ENCODE assay signal across 14 cellular contexts in the genomic region with DNA sequence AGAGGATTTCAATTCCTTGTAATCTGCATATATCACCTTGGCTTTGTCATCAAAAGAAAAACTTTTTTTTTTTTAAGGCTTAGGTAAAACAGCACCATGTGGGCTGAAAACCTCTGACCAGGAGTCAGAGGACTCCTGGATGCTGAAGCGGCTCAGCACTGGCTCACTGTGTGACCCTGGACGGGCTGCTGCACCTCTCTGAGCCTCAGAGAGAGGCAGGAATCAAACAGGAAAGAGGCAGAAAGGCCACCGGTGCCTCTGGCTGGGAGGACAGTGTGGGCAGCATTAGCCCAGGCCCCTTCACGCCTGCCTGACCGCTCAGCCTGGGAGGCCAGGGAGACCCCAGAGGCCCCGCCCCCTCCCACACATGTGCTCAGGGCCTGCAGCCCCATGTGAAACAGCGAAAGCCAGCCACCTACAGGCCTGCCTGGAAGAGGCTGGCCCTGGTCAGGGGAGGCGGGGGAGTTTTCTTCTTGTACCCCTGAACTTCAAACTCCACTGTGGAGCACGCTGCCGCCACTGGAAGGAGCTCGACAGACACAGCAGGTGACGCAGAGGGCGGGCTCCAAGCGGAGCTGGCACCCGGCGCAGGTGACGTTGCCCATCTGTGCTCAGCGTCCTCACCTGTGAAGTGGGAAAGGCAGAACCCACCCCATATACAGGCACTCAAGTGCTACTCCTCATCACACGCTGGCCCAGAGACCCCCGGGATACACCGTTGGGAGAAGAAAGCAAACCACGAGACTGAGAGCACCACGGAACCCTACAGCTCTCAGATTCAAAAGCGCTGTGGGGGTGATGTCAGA. TPM values are rescaled to one million over a fixed set of nuclear protein-coding genes. Genes with fewer than 3 reads are reported as not detected.
DNase-seq lines count a peak whose midpoint lies in the region; ATAC-seq, FAIRE-seq and TF ChIP-seq lines count a peak whose summit lies in the region.
"Had no signal": no experiment of that assay in that cellular context is flagged by ENCODE, and none has a peak within 500 bp of the region (broad histone marks: within the 10 kb centered on the region; RNA-seq: fewer than 3 reads in every experiment).

No MANE protein-coding gene starts in this region.

- H3K27ac Mint-ChIP-seq in MCF 10A (ENCODE audit: low read depth, unreplicated experiment), result peak overlapping the region; percentile 3
- H3K27ac Mint-ChIP-seq in activated T-helper 17 cell treated with anti-CD3 and anti-CD28 coated beads, Interleukin-2, amount 50 U/mL, for 72 hours, result peak overlapping the region; percentile 47
- H3K27ac Mint-ChIP-seq in stimulated activated naive B cell treated with anti-CD40 and anti-IgM and Interleukin-4, amounts not matched to agents 10 μg/mL and 1 μg/mL and 100 μg/mL, for 72 hours, result no peak overlapping the region

- H3K36me3 Mint-ChIP-seq in MCF 10A (ENCODE audit: insufficient read depth, unreplicated experiment), result peaks cover 16% of the 10 kb centered on the region
- H3K36me3 Mint-ChIP-seq in activated T-helper 17 cell treated with anti-CD3 and anti-CD28 coated beads, Interleukin-2, amount 50 U/mL, for 72 hours (ENCODE audit: low read depth), result peaks cover 6% of the 10 kb centered on the region
- H3K36me3 Mint-ChIP-seq in stimulated activated naive B cell treated with anti-CD40 and anti-IgM and Interleukin-4, amounts not matched to agents 10 μg/mL and 1 μg/mL and 100 μg/mL, for 72 hours, result peaks cover 17 to 26% of the 10 kb centered on the region in 2 donors

- H3K27ac ChIP-seq in mammary epithelial cell (ENCODE audit: insufficient read depth, low read depth, low read length) (no peak overlapping the region), HepG2 (ENCODE audit: extremely low read length, insufficient read depth, low read length) (no peak overlapping the region), tibial nerve (peak overlapping the region; percentile 44 to 96 (median 80))

- H3K4me1 ChIP-seq in mammary epithelial cell (ENCODE audit: insufficient read depth, low read length) (peaks cover 41% of the 10 kb centered on the region), HepG2 (ENCODE audit: insufficient read depth, low read length) (peaks cover 45% of the 10 kb centered on the region), tibial nerve (peaks cover 0 to 97% (median 84%) of the 10 kb centered on the region in 4 donors)

- POLR2A ChIA-PET in MCF 10A (lab: Yijun Ruan, JAX) (no interaction called here), HepG2 (lab: Yijun Ruan, JAX) (no interaction called here)

- no peak overlapping the region for H3K4me3 Mint-ChIP-seq in MCF 10A (ENCODE audit: unreplicated experiment)
- peak overlapping the region; percentile 22 for H3K4me3 Mint-ChIP-seq in activated T-helper 17 cell treated with anti-CD3 and anti-CD28 coated beads, Interleukin-2, amount 50 U/mL, for 72 hours
- H3K4me3 Mint-ChIP-seq in stimulated activated naive B cell treated with anti-CD40 and anti-IgM and Interleukin-4, amounts not matched to agents 10 μg/mL and 1 μg/mL and 100 μg/mL, for 72 hours, result no peak overlapping the region

- H3K27me3 ChIP-seq in mammary epithelial cell (ENCODE audit: insufficient read depth, low read length) (no peaks in the 10 kb centered on the region), HepG2 (ENCODE audit: control insufficient read depth in 1 of 2, insufficient read depth in 2 of 2, low read length in 2 of 2) (no peaks in the 10 kb centered on the region), tibial nerve (no peaks in the 10 kb centered on the region)
- H3K27me3 ChIP-seq: adrenal gland, vagina had no signal

- no peaks in the 10 kb centered on the region for H3K9me3 ChIP-seq in mammary epithelial cell (replicated peaks; ENCODE audit: insufficient read depth, low read length)
- no peaks in the 10 kb centered on the region for H3K9me3 ChIP-seq in HepG2 (ENCODE audit: low read length)
- H3K9me3 ChIP-seq in tibial nerve, result no peaks in the 10 kb centered on the region
- H3K9me3 ChIP-seq: adrenal gland, vagina had no signal

- ATAC-seq in activated T-helper 17 cell treated with anti-CD3 and anti-CD28 coated beads, Interleukin-2, amount 50 U/mL, for 72 hours (replicated peaks), result peak; percentile 42
- no peak for ATAC-seq in HepG2
- ATAC-seq in stimulated activated naive B cell treated with anti-CD40 and anti-IgM and Interleukin-4, amounts not matched to agents 10 μg/mL and 1 μg/mL and 100 μg/mL, for 72 hours (replicated peaks), result no peak

- no peak for TF ChIP-seq POLR2A in HepG2 (IDR thresholded peaks at IDR 0.05; ENCODE audit: insufficient read depth in 1 of 2, low read depth in 2 of 2, low read length in 2 of 2)
- no peak for TF ChIP-seq POLR2A in tibial nerve (IDR thresholded peaks at IDR 0.05)

- H3K36me3 ChIP-seq in mammary epithelial cell (ENCODE audit: insufficient read depth, low read length) (no peaks in the 10 kb centered on the region), HepG2 (replicated peaks in 1 of 2; ENCODE audit: control insufficient read depth in 1 of 2, insufficient read depth in 2 of 2, low read length in 2 of 2) (peaks cover 3 to 6% of the 10 kb centered on the region in 2 experiments; a peak in 2 of 5 replicates), tibial nerve (no peaks in the 10 kb centered on the region)
- H3K36me3 ChIP-seq: adrenal gland, vagina had no signal

- no peak overlapping the region for H2AFZ ChIP-seq in mammary epithelial cell (ENCODE audit: low read depth, low read length)
- no peak overlapping the region for H2AFZ ChIP-seq in HepG2 (ENCODE audit: low read length)

- H3K79me2 ChIP-seq in mammary epithelial cell (ENCODE audit: insufficient read depth, low read length) (peaks cover 82% of the 10 kb centered on the region), HepG2 (ENCODE audit: insufficient read depth, low read length) (peaks cover 54% of the 10 kb centered on the region)

- DNase-seq in MCF 10A (ENCODE audit: unreplicated experiment), result no peak
- DNase-seq in mammary epithelial cell, result no peak
- DNase-seq in HepG2 (ENCODE audit: low spot score), result no peak
- DNase-seq in tibial nerve (ENCODE audit: low spot score in 2 of 2), result no peak
- no peak for DNase-seq in activated CD8-positive, alpha-beta memory T cell treated with anti-CD3 and anti-CD28 coated beads, Interleukin-2, amount 50 U/mL, for 48 hours
- DNase-seq in NCI-H146 (lab: John Stamatoyannopoulos, UW), result no peak
- no peak for DNase-seq in stimulated activated naive B cell treated with anti-CD40 and anti-IgM and Interleukin-4, amounts not matched to agents 10 μg/mL and 1 μg/mL and 100 μg/mL, for 72 hours
- DNase-seq: DMS79 treated with DMSO at 0.1 percent for 48 hours, NCI-H187, NCI-H748 treated with DMSO at 0.1 percent for 48 hours, RPMI8226 had no signal

- CTCF ChIA-PET in MCF 10A (lab: Yijun Ruan, JAX), result interaction anchor here (1.5 kb wide), 1 partner anchor 22 kb away, joined by 7 read pairs; no protein-coding TSS in a partner anchor
- CTCF ChIA-PET in mammary epithelial cell (lab: Charles Lee; ENCODE audit: low non-redundant PET), result no interaction called here
- CTCF ChIA-PET in HepG2 (lab: Yijun Ruan, JAX; ENCODE audit: low intra/inter-chr PET ratio, low total read pairs), result no interaction called here

- TF ChIP-seq EP300 in HepG2 (IDR thresholded peaks at IDR 0.05; ENCODE audit: low read depth in 2 of 2, low read length in 2 of 2), result no peak
- no peak for TF ChIP-seq EP300 in HepG2 (CRISPR knock-in tag; IDR thresholded peaks at IDR 0.05; ENCODE audit: borderline replicate concordance)
- no peak for TF ChIP-seq EP300 in tibial nerve (IDR thresholded peaks at IDR 0.05)

- H3K4me3 ChIP-seq in mammary epithelial cell (replicated peaks in 1 of 3; ENCODE audit: insufficient read depth in 1 of 3, low read depth in 2 of 3, low read length in 3 of 3), result no peak overlapping the region
- H3K4me3 ChIP-seq in HepG2 (replicated peaks in 1 of 3; ENCODE audit: insufficient read depth in 1 of 3, low read depth in 2 of 3, low read length in 3 of 3), result no peak overlapping the region
- H3K4me3 ChIP-seq in tibial nerve, result no peak overlapping the region
- H3K4me3 ChIP-seq: adrenal gland, vagina had no signal

- H3K9me3 Mint-ChIP-seq in MCF 10A (ENCODE audit: unreplicated experiment), result no peaks in the 10 kb centered on the region
- no peaks in the 10 kb centered on the region for H3K9me3 Mint-ChIP-seq in activated T-helper 17 cell treated with anti-CD3 and anti-CD28 coated beads, Interleukin-2, amount 50 U/mL, for 72 hours
- H3K9me3 Mint-ChIP-seq in stimulated activated naive B cell treated with anti-CD40 and anti-IgM and Interleukin-4, amounts not matched to agents 10 μg/mL and 1 μg/mL and 100 μg/mL, for 72 hours, result no peaks in the 10 kb centered on the region

- WGBS in mammary epithelial cell (ENCODE audit: low coverage, missing lambda C conversion rate), result 90% methylated on average over 11 of the region's 24 CpGs
- WGBS in HepG2 (ENCODE audit: low lambda C conversion rate), result 96% methylated on average over 16 of the region's 24 CpGs
- 62 to 68% methylated on average over 21 to 23 of the region's 24 CpGs for WGBS in tibial nerve, 2 donors

- H4K20me1 ChIP-seq in mammary epithelial cell (ENCODE audit: insufficient read depth, low read length) (peaks cover 4% of the 10 kb centered on the region), HepG2 (ENCODE audit: insufficient read depth, low read length) (peaks cover 9% of the 10 kb centered on the region)

- no peak for TF ChIP-seq CTCF in MCF 10A (IDR thresholded peaks at IDR 0.05; ENCODE audit: unreplicated experiment)
- TF ChIP-seq CTCF in mammary epithelial cell (conservative IDR thresholded peaks at IDR 0.05 in 1 of 2, IDR thresholded peaks at IDR 0.05 in 1 of 2; ENCODE audit: extremely low read depth in 1 of 2, insufficient read depth in 1 of 2, low read depth in 1 of 2, low read length in 2 of 2), result no peak
- TF ChIP-seq CTCF in HepG2 (CRISPR knock-in tag; IDR thresholded peaks at IDR 0.05), result no peak
- no peak for TF ChIP-seq CTCF in tibial nerve (IDR thresholded peaks at IDR 0.05)

- intact Hi-C loops in MCF 10A (cut with micrococcal nuclease), result loop anchor here (2.0 kb wide), 1 partner anchor 31 kb away; no protein-coding TSS in a partner anchor
- intact Hi-C loops in mammary epithelial cell (cut with micrococcal nuclease), result loop anchor here (5.0 kb wide), 1 partner anchor 32 kb away; no protein-coding TSS in a partner anchor
- intact Hi-C loops in HepG2 (cut with micrococcal nuclease; ENCODE audit: unreplicated experiment), result no loop called here

- no peaks in the 10 kb centered on the region for H3K27me3 Mint-ChIP-seq in MCF 10A (ENCODE audit: insufficient read depth, unreplicated experiment)
- no peaks in the 10 kb centered on the region for H3K27me3 Mint-ChIP-seq in activated T-helper 17 cell treated with anti-CD3 and anti-CD28 coated beads, Interleukin-2, amount 50 U/mL, for 72 hours
- no peaks in the 10 kb centered on the region for H3K27me3 Mint-ChIP-seq in stimulated activated naive B cell treated with anti-CD40 and anti-IgM and Interleukin-4, amounts not matched to agents 10 μg/mL and 1 μg/mL and 100 μg/mL, for 72 hours

- H3K4me1 Mint-ChIP-seq in MCF 10A (ENCODE audit: insufficient read depth, unreplicated experiment), result peaks cover 25% of the 10 kb centered on the region
- H3K4me1 Mint-ChIP-seq in activated T-helper 17 cell treated with anti-CD3 and anti-CD28 coated beads, Interleukin-2, amount 50 U/mL, for 72 hours, result peaks cover 24% of the 10 kb centered on the region
- peaks cover 34 to 47% of the 10 kb centered on the region in 2 donors for H3K4me1 Mint-ChIP-seq in stimulated activated naive B cell treated with anti-CD40 and anti-IgM and Interleukin-4, amounts not matched to agents 10 μg/mL and 1 μg/mL and 100 μg/mL, for 72 hours

- in situ Hi-C loops in mammary epithelial cell (cut with MboI; ENCODE audit: low sequenced_read_pairs in 2 of 2), result no loop called here
- in situ Hi-C loops in HepG2 (cut with HindIII; ENCODE audit: extremely low pct_ligation_motif_present, low pct_unique_long_range_greater_than_20kb), result no loop called here

- BruUV-seq in MCF 10A (replicated peaks; lab: Mats Ljungman, UMichigan) (no TSS peak), mammary epithelial cell (replicated peaks; lab: Mats Ljungman, UMichigan) (no TSS peak), HepG2 (replicated peaks; lab: Mats Ljungman, UMichigan) (no TSS peak)

- H3K9ac ChIP-seq in mammary epithelial cell (ENCODE audit: insufficient read depth, low read length) (no peak overlapping the region), HepG2 (ENCODE audit: insufficient read depth, low read depth, low read length) (no peak overlapping the region)

- H3K4me2 ChIP-seq in mammary epithelial cell (ENCODE audit: insufficient read depth, low read depth, low read length) (no peak overlapping the region), HepG2 (ENCODE audit: low read depth, low read length) (no peak overlapping the region)

- dilution Hi-C loops in mammary epithelial cell (cut with HindIII; ENCODE audit: low sequenced_read_pairs), result loop anchor here (5.0 kb wide), 5 partner anchors 47 to 252 kb away; no protein-coding TSS in a partner anchor

- no peak for FAIRE-seq in HepG2 (lab: Jason Lieb, UNC)

- TF ChIP-seq RAD21 in HepG2 (CRISPR knock-in tag; IDR thresholded peaks at IDR 0.05), result no peak

RNA-seq across cellular contexts. Expression of a gene that starts 39.7 kb away (rescaled TPM):
- 53.9 and 59.0 TPM in 2 replicates for total RNA-seq in MCF 10A (2022)
- 10 to 100 TPM in 1 of 2 donors, 1 to 10 TPM in 1; 5.8 to 45.4 TPM for total RNA-seq in mammary epithelial cell
- 16.9 TPM for polyA plus RNA-seq in mammary epithelial cell
- 14.5 TPM for polyA minus RNA-seq in mammary epithelial cell
- total RNA-seq in activated T-helper 17 cell treated with anti-CD3 and anti-CD28 coated beads, Interleukin-2, amount 50 U/mL, for 72 hours, result 10 to 100 TPM; 31.3 to 51.8 TPM
- total RNA-seq in HepG2 (2016; rRNA removed; fragmentation: Illumina TruSeq; extraction: Trizol), result 11.6 and 12.2 TPM in 2 replicates
- 8.6 and 9.6 TPM in 2 replicates for total RNA-seq in HepG2 (2016; cell fraction: cytosol; rRNA removed; fragmentation: Illumina TruSeq; extraction: Trizol; ENCODE audit: low read depth)
- total RNA-seq in HepG2 (2016; cell fraction: insoluble cytoplasmic fraction; rRNA removed; fragmentation: Illumina TruSeq; extraction: Trizol), result 9.5 and 12.5 TPM in 2 replicates
- 12.7 and 15.3 TPM in 2 replicates for total RNA-seq in HepG2 (2016; cell fraction: membrane; rRNA removed; fragmentation: Illumina TruSeq; extraction: Trizol)
- total RNA-seq in HepG2 (2016; cell fraction: nucleus; rRNA removed; fragmentation: Illumina TruSeq; extraction: Trizol), result 8.8 and 10.0 TPM in 2 replicates
- polyA plus RNA-seq in HepG2 (2011; rRNA removed), result 11.7 and 12.7 TPM in 2 replicates
- polyA plus RNA-seq in HepG2 (2011; cell fraction: cytosol; rRNA removed), result 7.4 and 11.8 TPM in 2 replicates
- 27.2 and 40.6 TPM in 2 replicates for polyA plus RNA-seq in HepG2 (2011; cell fraction: nucleus; rRNA removed)
- polyA plus RNA-seq in HepG2 (2012), result 11.3 and 13.5 TPM in 2 replicates
- 4.7 and 6.0 TPM in 2 replicates for polyA plus RNA-seq in HepG2 (2016; cell fraction: cytosol; fragmentation: Illumina TruSeq; extraction: Trizol; ENCODE audit: low read depth)
- polyA plus RNA-seq in HepG2 (2016; cell fraction: insoluble cytoplasmic fraction; fragmentation: Illumina TruSeq; extraction: Trizol; ENCODE audit: low read depth), result 21.6 and 27.3 TPM in 2 replicates
- polyA plus RNA-seq in HepG2 (2016; cell fraction: membrane; fragmentation: Illumina TruSeq; extraction: Trizol; ENCODE audit: low read depth), result 15.1 and 15.5 TPM in 2 replicates
- polyA plus RNA-seq in HepG2 (2016; cell fraction: nucleus; fragmentation: Illumina TruSeq; extraction: Trizol; ENCODE audit: insufficient read depth, low read depth), result 29.9 and 38.7 TPM in 2 replicates
- polyA minus RNA-seq in HepG2 (2011; rRNA and poly(A)+ RNA removed; ENCODE audit: low replicate concordance), result 22.8 and 26.1 TPM in 2 replicates
- 20.7 and 22.7 TPM in 2 replicates for polyA minus RNA-seq in HepG2 (2011; cell fraction: cytosol; rRNA and poly(A)+ RNA removed)
- polyA minus RNA-seq in HepG2 (2011; cell fraction: nucleus; rRNA and poly(A)+ RNA removed), result 5.4 and 5.6 TPM in 2 replicates
- 10 to 100 TPM; 15.1 to 42.0 (median 19.9) TPM for total RNA-seq in tibial nerve

Comparison
In these comparisons a context has a peak if more than half of its experiments do, and no peak if none do; other contexts are left out.
1. H3K27ac ChIP-seq: peak in tibial nerve (4 of 4); none in mammary epithelial cell (single experiment) and HepG2 (single experiment).